ENCODE assay signal across 20 cellular contexts in genomic region chr1:10497109-10497508, GRCh38. TPM values are rescaled to one million over a fixed set of nuclear protein-coding genes. Genes with fewer than 3 reads are reported as not detected.
"Had no signal": no experiment of that assay in that cellular context is flagged by ENCODE, and none has a peak within 500 bp of the region (broad histone marks: within the 10 kb centered on the region; RNA-seq: fewer than 3 reads in every experiment).

No MANE protein-coding gene starts in this region.

- ATAC-seq: left lung had no signal

- H3K4me3 Mint-ChIP-seq: activated naive CD4-positive, alpha-beta T cell treated with anti-CD3 and anti-CD28 coated beads for 36 hours; neural crest cell had no signal

- H3K27ac ChIP-seq: brain microvascular endothelial cell, dorsolateral prefrontal cortex, esophagus muscularis mucosa, left lung, parathyroid adenoma, SJCRH30, transverse colon had no signal

- H3K9me3 ChIP-seq: esophagus muscularis mucosa, left lung, SJCRH30, transverse colon had no signal

- H3K27me3 ChIP-seq: brain microvascular endothelial cell, dorsolateral prefrontal cortex, esophagus muscularis mucosa, left lung, SJCRH30, transverse colon had no signal

- H3K9me3 Mint-ChIP-seq: activated naive CD4-positive, alpha-beta T cell treated with anti-CD3 and anti-CD28 coated beads for 36 hours; neural crest cell had no signal

- DNase-seq: activated CD4-positive, alpha-beta T cell treated with anti-CD3 and anti-CD28 coated beads for 1 hour; activated CD4-positive, alpha-beta T cell treated with anti-CD3 and anti-CD28 coated beads, Interleukin-2, amount 50 U/mL, for 48 hours; activated CD8-positive, alpha-beta memory T cell treated with anti-CD3 and anti-CD28 coated beads, Interleukin-2, amount 50 U/mL, for 48 hours; activated naive CD4-positive, alpha-beta T cell treated with anti-CD3 and anti-CD28 coated beads for 36 hours; amygdala; brain microvascular endothelial cell; dorsolateral prefrontal cortex; glutamatergic neuron; left lung; mesenchymal stem cell; SJCRH30; SW 1271; T-helper 9 cell; transverse colon had no signal

- H3K36me3 ChIP-seq: transverse colon had no signal

- H2AFZ ChIP-seq: parathyroid adenoma had no signal

- H3K9ac ChIP-seq: parathyroid adenoma had no signal

- H3K4me3 ChIP-seq: dorsolateral prefrontal cortex, esophagus muscularis mucosa, left lung, SJCRH30, skin epidermis, transverse colon had no signal

- H3K27ac Mint-ChIP-seq: activated naive CD4-positive, alpha-beta T cell treated with anti-CD3 and anti-CD28 coated beads for 36 hours had no signal

- H3K4me1 ChIP-seq: SJCRH30 had no signal

RNA-seq across cellular contexts. Expression of gene CORT, which starts 47.3 kb away (rescaled TPM):
- total RNA-seq: fibroblast of villous mesenchyme, subcutaneous adipose tissue had no signal
